Comparison of ENCODE assay signal across 28 cellular contexts in genomic region chr3:61828880-61829279, GRCh38.
A peak's percentile ranks its signal among the peaks of the same experiment; 100 is the strongest.
DNase-seq lines count a peak whose midpoint lies in the region; ATAC-seq and TF ChIP-seq lines count a peak whose summit lies in the region.
"Had no signal": no experiment of that assay in that cellular context is flagged by ENCODE, and none has a peak within 500 bp of the region (broad histone marks: within the 10 kb centered on the region; RNA-seq: fewer than 3 reads in every experiment).

No MANE protein-coding gene starts in this region.

- no peak overlapping the region for H2AFZ ChIP-seq in IMR-90 (replicated peaks; ENCODE audit: low read length, poor library complexity)

- 74% methylated on average over 3 of the region's 6 CpGs; no CpG with 5 or more reads in 1 of the 2 experiments for WGBS in IMR-90 (ENCODE audit: extremely low coverage in 2 of 2, insufficient read length in 1 of 2), 2 experiments
- WGBS in sigmoid colon, 2 donors = 89 to 91% methylated on average over 6 of the region's 6 CpGs
- WGBS in testis, 2 donors = 85% methylated on average over 6 of the region's 6 CpGs

- no peaks in the 10 kb centered on the region for H3K27me3 ChIP-seq in BLaER1
- H3K27me3 ChIP-seq in IMR-90 (ENCODE audit: control insufficient read depth, insufficient read depth, low read length) = no peaks in the 10 kb centered on the region
- H3K27me3 ChIP-seq in sigmoid colon = no peaks in the 10 kb centered on the region
- H3K27me3 ChIP-seq in testis = no peaks in the 10 kb centered on the region
- H3K27me3 ChIP-seq: esophagus squamous epithelium, left lung, tibial nerve had no signal

- H3K56ac ChIP-seq in IMR-90 (ENCODE audit: extremely low read depth, insufficient read depth, low read length) = no peak overlapping the region

- peak overlapping the region; percentile 58 for H3K4me2 ChIP-seq in BLaER1
- no peak overlapping the region for H3K4me2 ChIP-seq in IMR-90 (ENCODE audit: low read depth, low read length)

- peaks cover 31% of the 10 kb centered on the region for H3K4me1 ChIP-seq in BLaER1
- H3K4me1 ChIP-seq in IMR-90 (ENCODE audit: control insufficient read depth, insufficient read depth, low read length) = peaks cover 5% of the 10 kb centered on the region
- H3K4me1 ChIP-seq in sigmoid colon = peaks cover 0 to 34% (median 31%) of the 10 kb centered on the region in 4 donors
- peaks cover 5% of the 10 kb centered on the region for H3K4me1 ChIP-seq in testis

- H3K9ac ChIP-seq in BLaER1 (no peak overlapping the region), IMR-90 (ENCODE audit: low read depth, low read length) (no peak overlapping the region)

- ATAC-seq in IMR-90 (ENCODE audit: low read depth) (no peak), left ventricle myocardium superior (peak; percentile 14), esophagus mucosa (no peak)
- ATAC-seq in stimulated activated naive CD8-positive, alpha-beta T cell treated with anti-CD3 and anti-CD28 coated beads, Interleukin-15, amount 100 ng/mL, for 72 hours = no peak
- ATAC-seq: activated T-cell treated with anti-CD3 and anti-CD28 coated beads, Interleukin-2, amount 50 U/mL, for 72 hours; CD8-positive, alpha-beta T cell; left lung; naive thymus-derived CD8-positive, alpha-beta T cell; PC-3 had no signal

- H3K9me1 ChIP-seq in IMR-90 (ENCODE audit: insufficient read depth, low read length) = peaks cover 9% of the 10 kb centered on the region

- no peak overlapping the region for H3K27ac Mint-ChIP-seq in stimulated activated naive CD8-positive, alpha-beta T cell treated with anti-CD3 and anti-CD28 coated beads, Interleukin-15, amount 100 ng/mL, for 72 hours
- H3K27ac Mint-ChIP-seq in activated naive CD4-positive, alpha-beta T cell treated with anti-CD3 and anti-CD28 coated beads, Interleukin-2, amount 10 ng/mL, durations not matched to agents 7 days and 5 days = no peak overlapping the region
- H3K27ac Mint-ChIP-seq: activated T-cell treated with anti-CD3 and anti-CD28 coated beads, Interleukin-2, amount 50 U/mL, for 72 hours; CD8-positive, alpha-beta T cell; naive thymus-derived CD8-positive, alpha-beta T cell had no signal

- no peaks in the 10 kb centered on the region for H3K9me3 ChIP-seq in BLaER1
- H3K9me3 ChIP-seq in IMR-90 (ENCODE audit: control insufficient read depth, insufficient read depth, low read length) = no peaks in the 10 kb centered on the region
- H3K9me3 ChIP-seq in sigmoid colon = no peaks in the 10 kb centered on the region
- H3K9me3 ChIP-seq in testis = no peaks in the 10 kb centered on the region
- H3K9me3 ChIP-seq: esophagus squamous epithelium, left lung, tibial nerve had no signal

- no peak overlapping the region for H2BK20ac ChIP-seq in IMR-90 (ENCODE audit: low read depth, low read length)

- CTCF ChIA-PET in IMR-90 (lab: Yijun Ruan, JAX) = interaction anchor here (1.0 kb wide), 1 partner anchor 264 kb away, joined by 3 read pairs; no protein-coding TSS in a partner anchor
- CTCF ChIA-PET in activated naive CD4-positive, alpha-beta T cell treated with anti-CD3 and anti-CD28 coated beads, Interleukin-2, amount 10 ng/mL, durations not matched to agents 7 days and 5 days (lab: Charles Lee) = no interaction called here

- H3K36me3 Mint-ChIP-seq in activated naive CD4-positive, alpha-beta T cell treated with anti-CD3 and anti-CD28 coated beads, Interleukin-2, amount 10 ng/mL, durations not matched to agents 7 days and 5 days = no peaks in the 10 kb centered on the region
- H3K36me3 Mint-ChIP-seq: CD8-positive, alpha-beta T cell; naive thymus-derived CD8-positive, alpha-beta T cell had no signal

- H3K18ac ChIP-seq in IMR-90 (ENCODE audit: low read depth, low read length) = no peak overlapping the region

- in situ Hi-C loops in IMR-90 (cut with MboI; ENCODE audit: low sequenced_read_pairs) = no loop called here

- no peaks in the 10 kb centered on the region for H4K20me1 ChIP-seq in BLaER1
- H4K20me1 ChIP-seq in IMR-90 (ENCODE audit: insufficient read depth, low read length) = peaks cover 14% of the 10 kb centered on the region; the same call in 1 of the 2 replicates

- no peaks in the 10 kb centered on the region for H3K4me1 Mint-ChIP-seq in stimulated activated naive CD8-positive, alpha-beta T cell treated with anti-CD3 and anti-CD28 coated beads, Interleukin-15, amount 100 ng/mL, for 72 hours
- H3K4me1 Mint-ChIP-seq in activated naive CD4-positive, alpha-beta T cell treated with anti-CD3 and anti-CD28 coated beads, Interleukin-2, amount 10 ng/mL, durations not matched to agents 7 days and 5 days = no peaks in the 10 kb centered on the region
- H3K4me1 Mint-ChIP-seq: naive thymus-derived CD8-positive, alpha-beta T cell had no signal

- H4K91ac ChIP-seq in IMR-90 (ENCODE audit: insufficient read depth, low read depth, low read length) = no peak overlapping the region

- H2BK5ac ChIP-seq in IMR-90 (ENCODE audit: low read depth, low read length, poor library complexity, severe bottlenecking) = no peak overlapping the region

- POLR2A ChIA-PET in IMR-90 (lab: Charles Lee; ENCODE audit: unreplicated experiment) = no interaction called here

- TF ChIP-seq CTCF in IMR-90 (conservative IDR thresholded peaks at IDR 0.05; ENCODE audit: low read depth, low read length) = no peak
- TF ChIP-seq CTCF in sigmoid colon (IDR thresholded peaks at IDR 0.05) = no peak
- no peak for TF ChIP-seq CTCF in testis (IDR thresholded peaks at IDR 0.05)

- H3K4ac ChIP-seq in IMR-90 (ENCODE audit: low read depth, low read length) = no peak overlapping the region

- DNase-seq in IMR-90 (no peak), left ventricle myocardium superior (no peak), sigmoid colon (no peak), testis (no peak)
- DNase-seq in stimulated activated naive CD8-positive, alpha-beta T cell treated with anti-CD3 and anti-CD28 coated beads, Interleukin-15, amount 100 ng/mL, for 72 hours = no peak
- no peak for DNase-seq in activated naive CD4-positive, alpha-beta T cell treated with anti-CD3 and anti-CD28 coated beads, Interleukin-2, amount 10 ng/mL, durations not matched to agents 7 days and 5 days
- DNase-seq: activated CD4-positive, alpha-beta T cell treated with anti-CD3 and anti-CD28 coated beads, Interleukin-2, amount 50 U/mL, for 4 hours; activated CD4-positive, CD25-positive, alpha-beta regulatory T cell; activated naive CD4-positive, alpha-beta T cell; activated T-cell treated with anti-CD3 and anti-CD28 coated beads, Interleukin-2, amount 50 U/mL, for 72 hours; CD8-positive, alpha-beta T cell; DMS153; esophagus squamous epithelium; hippocampal formation; KBM-7; left lung; midbrain; naive thymus-derived CD8-positive, alpha-beta T cell; NCI-H1105; NCI-H187 treated with DMSO at 0.1 percent for 48 hours; NCI-H524; PC-3; stimulated activated CD4-positive, alpha-beta T cell treated with anti-CD3 and anti-CD28 coated beads, Interleukin-4, amount 100 ng/mL, for 4 hours; stimulated activated naive CD4-positive, alpha-beta T cell; T1000 had no signal

- TF ChIP-seq EP300 in sigmoid colon (IDR thresholded peaks at IDR 0.05) = no peak

- H3K36me3 ChIP-seq in BLaER1 (no peaks in the 10 kb centered on the region), IMR-90 (ENCODE audit: control insufficient read depth, insufficient read depth, low read length) (no peaks in the 10 kb centered on the region), sigmoid colon (no peaks in the 10 kb centered on the region), testis (ENCODE audit: low read depth, missing control alignments) (no peaks in the 10 kb centered on the region)
- H3K36me3 ChIP-seq: esophagus squamous epithelium, left lung, tibial nerve had no signal

- TF ChIP-seq POLR2A in IMR-90 (IDR thresholded peaks at IDR 0.05; ENCODE audit: low read depth, low read length) (no peak), sigmoid colon (IDR thresholded peaks at IDR 0.05) (no peak), testis (IDR thresholded peaks at IDR 0.05) (no peak)

- peak overlapping the region; percentile 45 for H3K14ac ChIP-seq in IMR-90 (replicated peaks; ENCODE audit: low read depth, low read length)

- no peak overlapping the region for H3K27ac ChIP-seq in BLaER1
- no peak overlapping the region for H3K27ac ChIP-seq in IMR-90 (ENCODE audit: insufficient read depth, low read length)
- peak overlapping the region in 3 of 4 donors; percentile 25 to 47 (median 37) for H3K27ac ChIP-seq in sigmoid colon
- no peak overlapping the region for H3K27ac ChIP-seq in testis

- peak overlapping the region; percentile 43; the same call in 1 of the 2 replicates for H2AK5ac ChIP-seq in IMR-90 (ENCODE audit: low read depth, low read length)

- no peak overlapping the region for H4K5ac ChIP-seq in IMR-90 (ENCODE audit: low read depth, low read length)

- H4K8ac ChIP-seq in IMR-90 (ENCODE audit: low read depth in 2 of 2, low read length in 2 of 2) = no peak overlapping the region

- 0 out of 2 replicates have a peak overlapping the region, but pooled peaks have one; percentile 29 for H3K23ac ChIP-seq in IMR-90 (ENCODE audit: low read depth, low read length)

- H2BK120ac ChIP-seq in IMR-90 (ENCODE audit: low read depth, low read length) = no peak overlapping the region

- peaks cover 13 to 59% of the 10 kb centered on the region in 2 experiments for H3K79me1 ChIP-seq in IMR-90 (ENCODE audit: low read depth in 1 of 2, low read length in 2 of 2)

- peaks cover 0 to 7% of the 10 kb centered on the region in 2 donors for H3K9me3 Mint-ChIP-seq in stimulated activated naive CD8-positive, alpha-beta T cell treated with anti-CD3 and anti-CD28 coated beads, Interleukin-15, amount 100 ng/mL, for 72 hours
- H3K9me3 Mint-ChIP-seq in activated naive CD4-positive, alpha-beta T cell treated with anti-CD3 and anti-CD28 coated beads, Interleukin-2, amount 10 ng/mL, durations not matched to agents 7 days and 5 days = no peaks in the 10 kb centered on the region
- H3K9me3 Mint-ChIP-seq: CD8-positive, alpha-beta T cell had no signal

- intact Hi-C loops in IMR-90 (cut with micrococcal nuclease) (no loop called here), left ventricle myocardium superior (cut with micrococcal nuclease) (no loop called here), sigmoid colon (cut with DNase I) (no loop called here), testis (cut with DNase I; ENCODE audit: low total_unique reads) (no loop called here)

- no peak overlapping the region for H3K4me3 Mint-ChIP-seq in stimulated activated naive CD8-positive, alpha-beta T cell treated with anti-CD3 and anti-CD28 coated beads, Interleukin-15, amount 100 ng/mL, for 72 hours
- H3K4me3 Mint-ChIP-seq in activated naive CD4-positive, alpha-beta T cell treated with anti-CD3 and anti-CD28 coated beads, Interleukin-2, amount 10 ng/mL, durations not matched to agents 7 days and 5 days = no peak overlapping the region
- H3K4me3 Mint-ChIP-seq: activated T-cell treated with anti-CD3 and anti-CD28 coated beads, Interleukin-2, amount 50 U/mL, for 72 hours; CD8-positive, alpha-beta T cell; naive thymus-derived CD8-positive, alpha-beta T cell had no signal

- dilution Hi-C loops in IMR-90 (cut with HindIII; ENCODE audit: low sequenced_read_pairs, unreplicated experiment) = no loop called here

- H2BK15ac ChIP-seq in IMR-90 (ENCODE audit: low read depth, low read length) = no peak overlapping the region

- H2AK9ac ChIP-seq in IMR-90 (replicated peaks; ENCODE audit: low read depth, low read length, poor library complexity) = no peak overlapping the region

- no TSS peak for BruUV-seq in IMR-90 (replicated peaks; lab: Mats Ljungman, UMichigan)

- no peak for TF ChIP-seq RAD21 in IMR-90 (IDR thresholded peaks at IDR 0.05; ENCODE audit: low read length)

- H3K4me3 ChIP-seq in BLaER1 (no peak overlapping the region), IMR-90 (ENCODE audit: insufficient read depth, low read depth, low read length) (no peak overlapping the region), sigmoid colon (no peak overlapping the region), testis (no peak overlapping the region)
- H3K4me3 ChIP-seq: esophagus squamous epithelium, left lung, tibial nerve had no signal

- no peaks in the 10 kb centered on the region for H3K27me3 Mint-ChIP-seq in stimulated activated naive CD8-positive, alpha-beta T cell treated with anti-CD3 and anti-CD28 coated beads, Interleukin-15, amount 100 ng/mL, for 72 hours
- no peaks in the 10 kb centered on the region for H3K27me3 Mint-ChIP-seq in activated naive CD4-positive, alpha-beta T cell treated with anti-CD3 and anti-CD28 coated beads, Interleukin-2, amount 10 ng/mL, durations not matched to agents 7 days and 5 days

Comparison
In these comparisons a context has a peak if more than half of its experiments do, and no peak if none do; other contexts are left out.
1. H3K27ac ChIP-seq: peak in sigmoid colon (3 of 4); none in BLaER1 (single experiment), IMR-90 (single experiment) and testis (0 of 2).